ENCODE assay signal across 1 cellular context in the genomic region with DNA sequence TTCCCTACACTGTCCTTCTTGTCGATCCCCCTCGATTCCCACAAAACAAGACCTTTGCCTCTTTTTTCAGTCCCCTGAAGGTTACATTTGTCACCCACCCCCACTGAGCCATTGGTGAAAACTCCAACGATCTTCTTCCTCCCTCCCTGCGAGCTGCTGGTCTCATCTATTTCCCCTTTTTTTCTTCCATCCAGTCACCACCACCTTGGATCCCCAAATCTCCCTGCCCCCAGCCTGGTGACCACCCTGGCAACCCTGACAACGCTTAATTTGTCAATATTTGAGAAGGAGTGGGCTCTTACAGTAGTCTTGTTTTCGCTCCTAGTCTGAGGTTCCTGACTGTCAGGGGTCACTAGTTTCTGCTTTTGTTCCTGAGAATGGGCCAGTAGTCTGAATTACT.
TF ChIP-seq lines count a peak whose summit lies in the region.

No MANE protein-coding gene starts in this region.

TF ChIP-seq in GM23338, 12 proteins besides CTCF, POLR2A, EP300 and RAD21 (continued from another document):
- TF ChIP-seq ZNF462 (CRISPR knock-in tag; IDR thresholded peaks at IDR 0.05) (no peak), ZNF114 (CRISPR knock-in tag; IDR thresholded peaks at IDR 0.05) (no peak)
